ENCODE assay signal across 14 cellular contexts in the genomic region with DNA sequence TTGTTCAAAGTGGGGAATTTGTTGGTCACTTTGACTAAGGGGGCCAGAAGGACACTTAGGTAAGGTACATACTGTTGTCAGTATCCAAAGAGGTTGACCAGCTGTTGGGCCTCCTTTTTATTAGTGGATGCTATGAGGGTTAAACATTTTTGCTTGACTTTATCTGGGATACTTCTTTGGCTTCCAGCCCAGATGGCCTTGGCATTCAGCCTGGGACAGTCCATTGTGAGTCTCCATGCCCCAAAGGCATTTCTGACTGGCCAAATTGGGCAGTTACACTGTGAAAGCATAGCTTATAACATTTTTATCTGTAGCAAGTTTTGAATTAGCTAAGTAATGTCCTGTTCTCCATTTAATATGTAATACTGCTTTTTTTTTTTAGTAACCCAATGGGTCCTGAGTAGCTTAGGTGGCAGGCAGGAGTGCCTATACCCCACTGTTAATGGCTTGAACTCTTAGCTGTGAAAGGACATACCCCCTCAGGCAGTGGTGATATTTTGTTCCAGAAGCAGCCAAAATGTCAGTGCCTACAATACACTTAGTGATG. TPM values are rescaled to one million over a fixed set of nuclear protein-coding genes. Genes with fewer than 3 reads are reported as not detected.
DNase-seq lines count a peak whose midpoint lies in the region; ATAC-seq, FAIRE-seq and TF ChIP-seq lines count a peak whose summit lies in the region.
"Had no signal": no experiment of that assay in that cellular context is flagged by ENCODE, and none has a peak within 500 bp of the region (broad histone marks: within the 10 kb centered on the region; RNA-seq: fewer than 3 reads in every experiment).

No MANE protein-coding gene starts in this region.

- H3K4me2 ChIP-seq in mesenchymal stem cell (ENCODE audit: low read length, poor library complexity, severe bottlenecking), result no peak overlapping the region

- no peak overlapping the region for H2BK15ac ChIP-seq in mesenchymal stem cell (ENCODE audit: low read depth, poor library complexity, severe bottlenecking)

- H3K36me3 ChIP-seq in mesenchymal stem cell (ENCODE audit: control insufficient read depth in 1 of 2, insufficient read depth in 2 of 2, low read depth in 1 of 2, low read length in 2 of 2), result no peaks in the 10 kb centered on the region

- no peaks in the 10 kb centered on the region for H3K79me1 ChIP-seq in mesenchymal stem cell (replicated peaks; ENCODE audit: low read length, poor library complexity, severe bottlenecking)

- no peak overlapping the region for H3K18ac ChIP-seq in mesenchymal stem cell (ENCODE audit: low read depth in 1 of 2, low read length in 2 of 2)

- H3K4me1 ChIP-seq in mesenchymal stem cell (ENCODE audit: control insufficient read depth, insufficient read depth, low read depth, low read length), result peaks cover 8% of the 10 kb centered on the region

- DNase-seq in AG10803 (ENCODE audit: low read depth) (peak; percentile 35), NCI-H446 treated with DMSO at 0.1 percent for 48 hours (lab: John Stamatoyannopoulos, UW) (peak; percentile 10), epithelial cell of prostate (ENCODE audit: low read depth, low spot score) (no peak), mesenchymal stem cell (peak; percentile 7), middle frontal gyrus (ENCODE audit: extremely low spot score, low spot score) (no peak), GM12892 (ENCODE audit: insufficient read length) (no peak)
- DNase-seq in activated CD4-positive, alpha-beta T cell treated with anti-CD3 and anti-CD28 coated beads for 48 hours, result no peak
- DNase-seq: activated CD4-positive, alpha-beta T cell treated with anti-CD3 and anti-CD28 coated beads, Interleukin-2, amount 10 ng/mL, durations not matched to agents 24 days and 14 days; activated naive CD8-positive, alpha-beta T cell treated with anti-CD3 and anti-CD28 coated beads for 36 hours; NCI-H1436 treated with DMSO at 0.1 percent for 48 hours had no signal

- H3K4me3 ChIP-seq in AG10803 (ENCODE audit: low read length) (no peak overlapping the region), mesenchymal stem cell (ENCODE audit: insufficient read depth in 1 of 2, low read depth in 1 of 2, low read length in 2 of 2) (no peak overlapping the region)
- H3K4me3 ChIP-seq: GM12878 had no signal

- no peak overlapping the region for H4K8ac ChIP-seq in mesenchymal stem cell (ENCODE audit: low read length)

- no peak overlapping the region for H4K91ac ChIP-seq in mesenchymal stem cell (ENCODE audit: low read length)

- H3K9ac ChIP-seq in mesenchymal stem cell (ENCODE audit: low read length), result no peak overlapping the region

- TF ChIP-seq CTCF in AG10803 (conservative IDR thresholded peaks at IDR 0.05; ENCODE audit: low read length), result no peak

- no peaks in the 10 kb centered on the region for H3K27me3 ChIP-seq in mesenchymal stem cell (ENCODE audit: control insufficient read depth in 1 of 2, insufficient read depth in 1 of 2, low read length in 2 of 2)

- H2BK12ac ChIP-seq in mesenchymal stem cell (ENCODE audit: low read length in 2 of 2), result no peak overlapping the region

- no peak for TF ChIP-seq POLR2A in GM12892 (IDR thresholded peaks at IDR 0.05; ENCODE audit: low read depth, low read length)

- H3K14ac ChIP-seq in mesenchymal stem cell (ENCODE audit: low read length in 2 of 2), result no peak overlapping the region

- no peak overlapping the region for H2AFZ ChIP-seq in mesenchymal stem cell (ENCODE audit: low read depth, low read length)

- no peaks in the 10 kb centered on the region for H3K9me3 ChIP-seq in mesenchymal stem cell (ENCODE audit: control insufficient read depth, low read length)

- no peak overlapping the region for H3K4ac ChIP-seq in mesenchymal stem cell (ENCODE audit: low read depth in 1 of 2, low read length in 2 of 2)

- FAIRE-seq in GM12892 (lab: Jason Lieb, UNC), result no peak
- FAIRE-seq: GM12878 had no signal

- no peak overlapping the region for H3K23ac ChIP-seq in mesenchymal stem cell (ENCODE audit: low read length in 2 of 2)

- no peak for ATAC-seq in HG03175 (IDR thresholded peaks at IDR 0.05; ENCODE audit: unreplicated experiment)
- ATAC-seq: GM12878, Panc1 had no signal

- no peak overlapping the region for H2BK120ac ChIP-seq in mesenchymal stem cell (ENCODE audit: low read depth, low read length)

- H2AK5ac ChIP-seq in mesenchymal stem cell (ENCODE audit: low read length, severe bottlenecking), result no peak overlapping the region

- peak overlapping the region; percentile 95 for H3K27ac ChIP-seq in epithelial cell of prostate
- no peak overlapping the region for H3K27ac ChIP-seq in mesenchymal stem cell (ENCODE audit: low read length, poor library complexity, severe bottlenecking)
- H3K27ac ChIP-seq: C4-2B had no signal

- H2BK5ac ChIP-seq in mesenchymal stem cell (ENCODE audit: low read depth, low read length, poor library complexity, severe bottlenecking), result no peak overlapping the region

RNA-seq across cellular contexts. Expression of a gene that starts 35.4 kb away (rescaled TPM):
- polyA plus RNA-seq in mesenchymal stem cell (2013, experiment 1 of 2), result 5.1 TPM
- 5.2 TPM for polyA plus RNA-seq in mesenchymal stem cell (2013, experiment 2 of 2)
- not detected for polyA plus RNA-seq in GM12892 (2012; ENCODE audit: missing spikeins)

Comparison
In these comparisons a context has a peak if more than half of its experiments do, and no peak if none do; other contexts are left out.
1. DNase-seq: peak in AG10803 (single experiment), NCI-H446 treated with DMSO at 0.1 percent for 48 hours (single experiment) and mesenchymal stem cell (single experiment); none in epithelial cell of prostate (single experiment), middle frontal gyrus (single experiment), GM12892 (single experiment) and activated CD4-positive, alpha-beta T cell treated with anti-CD3 and anti-CD28 coated beads for 48 hours (single experiment).